15 cellular contexts compared by ENCODE assay signal in genomic region chr11:86637976-86638375, GRCh38. TPM values are rescaled to one million over a fixed set of nuclear protein-coding genes. Genes with fewer than 3 reads are reported as not detected.
DNase-seq lines count a peak whose midpoint lies in the region; ATAC-seq, FAIRE-seq and TF ChIP-seq lines count a peak whose summit lies in the region.
"Had no signal": no experiment of that assay in that cellular context is flagged by ENCODE, and none has a peak within 500 bp of the region (broad histone marks: within the 10 kb centered on the region; RNA-seq: fewer than 3 reads in every experiment).

No MANE protein-coding gene starts in this region.

- no peaks in the 10 kb centered on the region for H3K4me1 ChIP-seq in pancreas
- H3K4me1 ChIP-seq: gastrocnemius medialis had no signal

- TF ChIP-seq CTCF in NB4 (IDR thresholded peaks at IDR 0.05; ENCODE audit: low read depth, low read length) (no peak), pancreas (IDR thresholded peaks at IDR 0.05) (no peak)

- peak overlapping the region; percentile 69 for H3K4me3 Mint-ChIP-seq in stimulated activated naive CD8-positive, alpha-beta T cell treated with anti-CD3 and anti-CD28 coated beads, Interleukin-15, Interleukin-2, amounts not matched to agents 100 ng/mL and 50 ng/mL, for 24 hours
- H3K4me3 Mint-ChIP-seq: activated naive CD8-positive, alpha-beta T cell; dendritic cell treated with granulocyte-macrophage colony-stimulating factor and Interleukin-4, amounts not matched to agents 40 ng/mL and 50 ng/mL, for 4 days had no signal

- H3K4me3 ChIP-seq in NB4 (ENCODE audit: low read depth, low read length): no peak overlapping the region
- H3K4me3 ChIP-seq in pancreas: no peak overlapping the region
- H3K4me3 ChIP-seq: gastrocnemius medialis had no signal

- H3K27me3 Mint-ChIP-seq in stimulated activated naive CD8-positive, alpha-beta T cell treated with anti-CD3 and anti-CD28 coated beads, Interleukin-15, Interleukin-2, amounts not matched to agents 100 ng/mL and 50 ng/mL, for 24 hours: peaks cover 57% of the 10 kb centered on the region
- H3K27me3 Mint-ChIP-seq: dendritic cell treated with granulocyte-macrophage colony-stimulating factor and Interleukin-4, amounts not matched to agents 40 ng/mL and 50 ng/mL, for 4 days had no signal

- TF ChIP-seq POLR2A in NB4 (IDR thresholded peaks at IDR 0.05; ENCODE audit: extremely low read depth, insufficient read length): no peak

- H3K9me3 ChIP-seq in pancreas: no peaks in the 10 kb centered on the region
- H3K9me3 ChIP-seq: gastrocnemius medialis had no signal

- intact Hi-C loops in pancreas (cut with DNase I) (no loop called here), sciatic nerve (cut with DNase I) (no loop called here)

- ATAC-seq in HG02610 (IDR thresholded peaks at IDR 0.05; ENCODE audit: unreplicated experiment) (no peak), pancreas (no peak), sciatic nerve (no peak)
- ATAC-seq: gastrocnemius medialis, left cardiac atrium had no signal

- H3K9me3 Mint-ChIP-seq in stimulated activated naive CD8-positive, alpha-beta T cell treated with anti-CD3 and anti-CD28 coated beads, Interleukin-15, Interleukin-2, amounts not matched to agents 100 ng/mL and 50 ng/mL, for 24 hours: peaks cover 8% of the 10 kb centered on the region
- H3K9me3 Mint-ChIP-seq: dendritic cell treated with granulocyte-macrophage colony-stimulating factor and Interleukin-4, amounts not matched to agents 40 ng/mL and 50 ng/mL, for 4 days had no signal

- no peaks in the 10 kb centered on the region for H3K27me3 ChIP-seq in pancreas
- H3K27me3 ChIP-seq: gastrocnemius medialis had no signal

- peak overlapping the region; percentile 82 for H3K27ac Mint-ChIP-seq in stimulated activated naive CD8-positive, alpha-beta T cell treated with anti-CD3 and anti-CD28 coated beads, Interleukin-15, Interleukin-2, amounts not matched to agents 100 ng/mL and 50 ng/mL, for 24 hours
- H3K27ac Mint-ChIP-seq: activated naive CD8-positive, alpha-beta T cell; dendritic cell treated with granulocyte-macrophage colony-stimulating factor and Interleukin-4, amounts not matched to agents 40 ng/mL and 50 ng/mL, for 4 days had no signal

- H3K36me3 ChIP-seq in pancreas: no peaks in the 10 kb centered on the region
- H3K36me3 ChIP-seq: gastrocnemius medialis had no signal

- no peak for FAIRE-seq in pancreas (lab: Jason Lieb, UNC)

- peak; percentile 37 for DNase-seq in stimulated activated CD4-positive, alpha-beta T cell treated with anti-CD3 and anti-CD28 coated beads, Interleukin-15, amount 100 ng/mL, for 24 hours
- DNase-seq in stimulated activated CD4-positive, alpha-beta T cell treated with anti-CD3 and anti-CD28 coated beads, Interleukin-4, amount 100 ng/mL, for 24 hours: no peak
- DNase-seq in NB4 (ENCODE audit: low read depth) (peak; percentile 12), astrocyte of the hippocampus (ENCODE audit: low read depth, low spot score) (peak; percentile 47), pancreas (no peak), sciatic nerve (ENCODE audit: low spot score) (no peak)
- DNase-seq: gastrocnemius medialis, left cardiac atrium, NCI-H345, SHP77, WERI-Rb-1 had no signal

- H3K36me3 Mint-ChIP-seq in stimulated activated naive CD8-positive, alpha-beta T cell treated with anti-CD3 and anti-CD28 coated beads, Interleukin-15, Interleukin-2, amounts not matched to agents 100 ng/mL and 50 ng/mL, for 24 hours (ENCODE audit: low read depth): peaks cover 4% of the 10 kb centered on the region

- no peak overlapping the region for H3K27ac ChIP-seq in pancreas
- H3K27ac ChIP-seq: gastrocnemius medialis, WERI-Rb-1 had no signal

- H3K4me1 Mint-ChIP-seq in stimulated activated naive CD8-positive, alpha-beta T cell treated with anti-CD3 and anti-CD28 coated beads, Interleukin-15, Interleukin-2, amounts not matched to agents 100 ng/mL and 50 ng/mL, for 24 hours (ENCODE audit: low read depth): peaks cover 28% of the 10 kb centered on the region

RNA-seq across cellular contexts. Expression of gene ME3, which starts 34.4 kb away (rescaled TPM):
- total RNA-seq in pancreas (10 to 100 TPM in 4 of 6 donors, 1 to 10 TPM in 2; 6.5 to 15.4 (median 11.3) TPM), sciatic nerve (17.5 TPM)
- polyA plus RNA-seq in pancreas: 10 to 100 TPM; 28.7 to 38.8 TPM

Comparison
In these comparisons a context has a peak if more than half of its experiments do, and no peak if none do; other contexts are left out.
1. DNase-seq: peak in stimulated activated CD4-positive, alpha-beta T cell treated with anti-CD3 and anti-CD28 coated beads, Interleukin-15, amount 100 ng/mL, for 24 hours (single experiment), NB4 (single experiment) and astrocyte of the hippocampus (single experiment); none in stimulated activated CD4-positive, alpha-beta T cell treated with anti-CD3 and anti-CD28 coated beads, Interleukin-4, amount 100 ng/mL, for 24 hours (single experiment), pancreas (0 of 6) and sciatic nerve (single experiment).